In genomic region chr6:37871616-37872384, GRCh38 we compare ENCODE assay signal across 21 cellular contexts. TPM values are rescaled to one million over a fixed set of nuclear protein-coding genes. Genes with fewer than 3 reads are reported as not detected.
DNase-seq lines count a peak whose midpoint lies in the region; ATAC-seq and TF ChIP-seq lines count a peak whose summit lies in the region.
"Had no signal": no experiment of that assay in that cellular context is flagged by ENCODE, and none has a peak within 500 bp of the region (broad histone marks: within the 10 kb centered on the region; RNA-seq: fewer than 3 reads in every experiment).

No MANE protein-coding gene starts in this region.

- DNase-seq in RWPE1 (ENCODE audit: low spot score), result peak; percentile 21
- peak in 1 of 2 donors; percentile 68 for DNase-seq in foreskin keratinocyte
- DNase-seq in type B pancreatic cell (ENCODE audit: extremely low spot score, unreplicated experiment), result no peak
- DNase-seq in cerebellar cortex (ENCODE audit: low spot score), result no peak
- DNase-seq in activated CD8-positive, alpha-beta memory T cell treated with anti-CD3 and anti-CD28 coated beads, Interleukin-2, amount 50 U/mL, for 48 hours, result no peak
- no peak for DNase-seq in NCI-H2196 treated with DMSO at 0.1 percent for 48 hours (lab: John Stamatoyannopoulos, UW; ENCODE audit: unreplicated experiment)
- DNase-seq: ACHN, GF-D8, GM23248, HCEC 1CT, Kasumi-1, MM.1S, NCI-H1092 treated with DMSO at 0.1 percent for 48 hours, NCI-H1694, NCI-H2081 treated with DMSO at 0.1 percent for 48 hours, NCI-H510A, NCI-H82, PC-3, SJCRH30 had no signal

- H3K4me1 ChIP-seq in HUES6 (ENCODE audit: control insufficient read depth, insufficient read depth, low read length), result peaks cover 34% of the 10 kb centered on the region
- H3K4me1 ChIP-seq in foreskin keratinocyte, result peaks cover 32% of the 10 kb centered on the region
- H3K4me1 ChIP-seq: SJCRH30 had no signal

- H3K9me3 ChIP-seq in HUES6 (ENCODE audit: control insufficient read depth, insufficient read depth, low read depth, low read length), result no peaks in the 10 kb centered on the region

- peaks cover 15% of the 10 kb centered on the region for H3K9me3 Mint-ChIP-seq in type B pancreatic cell

- POLR2A ChIA-PET in RWPE1 (lab: Yijun Ruan, JAX; ENCODE audit: low non-redundant PET), result no interaction called here

- peak overlapping the region; percentile 43; the same call in 1 of the 2 replicates for H3K27ac ChIP-seq in HUES6 (ENCODE audit: low read depth, low read length)
- no peak overlapping the region for H3K27ac ChIP-seq in RWPE1
- H3K27ac ChIP-seq in foreskin keratinocyte, result peak overlapping the region; percentile 35
- H3K27ac ChIP-seq: C4-2B, GM23248, SJCRH30 had no signal

- H3K27me3 ChIP-seq in HUES6 (ENCODE audit: control insufficient read depth, insufficient read depth, low read length) (no peaks in the 10 kb centered on the region), foreskin keratinocyte (no peaks in the 10 kb centered on the region)
- H3K27me3 ChIP-seq: SJCRH30 had no signal

- CTCF ChIA-PET in RWPE1 (lab: Yijun Ruan, JAX), result interaction anchor here (0.7 kb wide), 1 partner anchor 270 kb away, joined by 4 read pairs; no protein-coding TSS in a partner anchor

- H3K4me3 Mint-ChIP-seq in type B pancreatic cell, result no peak overlapping the region

- peaks cover 11% of the 10 kb centered on the region for H3K36me3 Mint-ChIP-seq in type B pancreatic cell

- H3K4me1 Mint-ChIP-seq in type B pancreatic cell (ENCODE audit: unreplicated experiment), result peaks cover 34% of the 10 kb centered on the region

- no peak for ATAC-seq in foreskin keratinocyte
- ATAC-seq: PC-3 had no signal

- TF ChIP-seq CTCF in RWPE1 (conservative IDR thresholded peaks at IDR 0.05; ENCODE audit: low read depth), result no peak
- TF ChIP-seq CTCF in foreskin keratinocyte (conservative IDR thresholded peaks at IDR 0.05), result no peak
- no peak for TF ChIP-seq CTCF in type B pancreatic cell (conservative IDR thresholded peaks at IDR 0.05)

- H3K4me3 ChIP-seq in HUES6 (ENCODE audit: low read depth, low read length), result no peak overlapping the region
- H3K4me3 ChIP-seq: GM23248, SJCRH30 had no signal

- H3K27ac Mint-ChIP-seq in type B pancreatic cell, result peak overlapping the region; percentile 75

- H3K9ac ChIP-seq in HUES6 (ENCODE audit: low read length), result no peak overlapping the region
- H3K9ac ChIP-seq: GM23248 had no signal

- no peaks in the 10 kb centered on the region for H3K36me3 ChIP-seq in HUES6 (ENCODE audit: control insufficient read depth, insufficient read depth, low read length)

- H3K27me3 Mint-ChIP-seq in type B pancreatic cell, result no peaks in the 10 kb centered on the region

RNA-seq across cellular contexts. Expression of gene ZFAND3, which starts 52.3 kb away (rescaled TPM):
- 22.8 and 28.8 TPM in 2 replicates for total RNA-seq in foreskin keratinocyte
- polyA plus RNA-seq in foreskin keratinocyte, result 27.5 and 28.0 TPM in 2 replicates
- 66.9 and 69.0 TPM in 2 replicates for total RNA-seq in type B pancreatic cell (ENCODE audit: low replicate concordance)
